Comparison of ENCODE assay signal across 13 cellular contexts in the genomic region with DNA sequence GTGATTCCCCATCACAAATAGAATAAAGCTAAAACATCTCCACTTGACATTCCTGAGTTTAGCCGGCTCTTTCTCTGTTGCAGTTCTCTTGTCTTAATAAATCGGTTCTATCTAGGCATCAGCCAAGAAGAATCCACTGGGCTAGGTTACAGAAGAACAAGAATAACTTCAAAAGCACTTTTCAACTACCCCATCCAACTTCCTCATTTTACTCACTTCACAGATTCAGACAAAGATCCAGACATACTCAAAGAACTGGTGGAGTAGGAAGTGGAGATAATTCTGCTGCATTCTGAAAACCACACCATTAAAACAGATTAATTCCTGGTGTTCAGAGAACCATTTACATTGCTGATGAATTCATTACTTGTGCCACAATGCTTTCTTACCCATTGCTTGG. TPM values are rescaled to one million over a fixed set of nuclear protein-coding genes. Genes with fewer than 3 reads are reported as not detected.
DNase-seq lines count a peak whose midpoint lies in the region; ATAC-seq and TF ChIP-seq lines count a peak whose summit lies in the region.
"Had no signal": no experiment of that assay in that cellular context is flagged by ENCODE, and none has a peak within 500 bp of the region (broad histone marks: within the 10 kb centered on the region; RNA-seq: fewer than 3 reads in every experiment).

No MANE protein-coding gene starts in this region.

- H3K27me3 ChIP-seq in DOHH2 (ENCODE audit: control insufficient read depth, low read length) = no peaks in the 10 kb centered on the region

- H3K4me1 Mint-ChIP-seq in activated CD8-positive, alpha-beta memory T cell treated with anti-CD3 and anti-CD28 coated beads, Interleukin-2, amount 10 ng/mL, durations not matched to agents 7 days and 5 days = peaks cover 13% of the 10 kb centered on the region

- TF ChIP-seq CTCF in DOHH2 (IDR thresholded peaks at IDR 0.05; ENCODE audit: low read depth, low read length, poor library complexity, severe bottlenecking) = no peak

- no peaks in the 10 kb centered on the region for H3K9me3 Mint-ChIP-seq in activated CD8-positive, alpha-beta memory T cell treated with anti-CD3 and anti-CD28 coated beads, Interleukin-2, amount 10 ng/mL, durations not matched to agents 7 days and 5 days (ENCODE audit: low read depth)
- H3K9me3 Mint-ChIP-seq: CD8-positive, alpha-beta T cell had no signal

- ATAC-seq in HG02870 (IDR thresholded peaks at IDR 0.05; ENCODE audit: unreplicated experiment) = peak; percentile 56
- ATAC-seq in GM21825 (IDR thresholded peaks at IDR 0.05; ENCODE audit: unreplicated experiment) = no peak
- no peak for ATAC-seq in activated CD8-positive, alpha-beta memory T cell treated with anti-CD3 and anti-CD28 coated beads, Interleukin-2, amount 10 ng/mL, durations not matched to agents 7 days and 5 days
- ATAC-seq: activated CD8-positive, alpha-beta T cell treated with anti-CD3 and anti-CD28 coated beads, Interleukin-2, amount 10 ng/mL, durations not matched to agents 7 days and 5 days; CD8-positive, alpha-beta T cell had no signal

- H3K36me3 Mint-ChIP-seq in activated CD8-positive, alpha-beta memory T cell treated with anti-CD3 and anti-CD28 coated beads, Interleukin-2, amount 10 ng/mL, durations not matched to agents 7 days and 5 days = peaks cover 2% of the 10 kb centered on the region
- H3K36me3 Mint-ChIP-seq: CD8-positive, alpha-beta T cell had no signal

- H3K9me3 ChIP-seq in DOHH2 (ENCODE audit: control insufficient read depth, insufficient read depth, low read length) = peaks cover 5% of the 10 kb centered on the region; the same call in 1 of the 2 replicates

- no peaks in the 10 kb centered on the region for H4K20me1 ChIP-seq in DOHH2 (ENCODE audit: control insufficient read depth, insufficient read depth, low read depth, low read length)

- no peaks in the 10 kb centered on the region for H3F3A ChIP-seq in DOHH2 (ENCODE audit: control insufficient read depth, insufficient read depth)

- no peaks in the 10 kb centered on the region for H3K79me2 ChIP-seq in DOHH2 (ENCODE audit: control insufficient read depth, low read length)

- H3K4me2 ChIP-seq in DOHH2 (ENCODE audit: low read length) = peak overlapping the region; percentile 51

- peak; percentile 13 for DNase-seq in RPMI8226
- DNase-seq in kidney glomerular epithelial cell (lab: John Stamatoyannopoulos, UW) = peak; percentile 55
- no peak for DNase-seq in DMS114 treated with DMSO at 0.1 percent for 48 hours (lab: John Stamatoyannopoulos, UW; ENCODE audit: unreplicated experiment)
- DNase-seq in activated CD8-positive, alpha-beta memory T cell treated with anti-CD3 and anti-CD28 coated beads, Interleukin-2, amount 50 U/mL, for 4 hours = no peak
- no peak for DNase-seq in activated CD8-positive, alpha-beta memory T cell treated with anti-CD3 and anti-CD28 coated beads, Interleukin-2, amount 10 ng/mL, durations not matched to agents 7 days and 5 days
- DNase-seq: activated CD8-positive, alpha-beta T cell treated with anti-CD3 and anti-CD28 coated beads, Interleukin-2, amount 10 ng/mL, durations not matched to agents 7 days and 5 days; CD8-positive, alpha-beta T cell; GOT3; SHP77 had no signal

- no peaks in the 10 kb centered on the region for H3K27me3 Mint-ChIP-seq in activated CD8-positive, alpha-beta memory T cell treated with anti-CD3 and anti-CD28 coated beads, Interleukin-2, amount 10 ng/mL, durations not matched to agents 7 days and 5 days

- CTCF ChIA-PET in activated CD8-positive, alpha-beta memory T cell treated with anti-CD3 and anti-CD28 coated beads, Interleukin-2, amount 10 ng/mL, durations not matched to agents 7 days and 5 days (lab: Charles Lee) = no interaction called here

- no peaks in the 10 kb centered on the region for H3K9me2 ChIP-seq in DOHH2 (replicated peaks; ENCODE audit: control insufficient read depth, low read length)

- H3K4me1 ChIP-seq in DOHH2 (ENCODE audit: control insufficient read depth, low read length) = peaks cover 29% of the 10 kb centered on the region

- no peak overlapping the region for H3K4me3 Mint-ChIP-seq in activated CD8-positive, alpha-beta memory T cell treated with anti-CD3 and anti-CD28 coated beads, Interleukin-2, amount 10 ng/mL, durations not matched to agents 7 days and 5 days
- H3K4me3 Mint-ChIP-seq: activated CD8-positive, alpha-beta T cell treated with anti-CD3 and anti-CD28 coated beads, Interleukin-2, amount 10 ng/mL, durations not matched to agents 7 days and 5 days; CD8-positive, alpha-beta T cell had no signal

- H3K36me3 ChIP-seq in DOHH2 (ENCODE audit: control insufficient read depth, low read length) = no peaks in the 10 kb centered on the region

- peak overlapping the region; percentile 19 for H3K4me3 ChIP-seq in DOHH2 (ENCODE audit: low read length)

- H3K27ac Mint-ChIP-seq in activated CD8-positive, alpha-beta memory T cell treated with anti-CD3 and anti-CD28 coated beads, Interleukin-2, amount 10 ng/mL, durations not matched to agents 7 days and 5 days = no peak overlapping the region
- H3K27ac Mint-ChIP-seq: activated CD8-positive, alpha-beta T cell treated with anti-CD3 and anti-CD28 coated beads, Interleukin-2, amount 10 ng/mL, durations not matched to agents 7 days and 5 days; CD8-positive, alpha-beta T cell had no signal

- H3K27ac ChIP-seq in DOHH2 (ENCODE audit: low read depth, low read length) = no peak overlapping the region

RNA-seq across cellular contexts. Expression of a gene that starts 9.6 kb away (rescaled TPM):
- total RNA-seq in activated CD8-positive, alpha-beta memory T cell treated with anti-CD3 and anti-CD28 coated beads, Interleukin-2, amount 10 ng/mL, durations not matched to agents 7 days and 5 days = under 1 TPM in 1 of 2 experiments, not detected in 1; 0.33 TPM
- total RNA-seq: activated CD8-positive, alpha-beta T cell treated with anti-CD3 and anti-CD28 coated beads, Interleukin-2, amount 10 ng/mL, durations not matched to agents 7 days and 5 days; endothelial cell of umbilical vein had no signal

RNA-seq across cellular contexts. Expression of a gene that starts 32.8 kb away (rescaled TPM):
- 10 to 100 TPM; 30.3 to 31.6 TPM for total RNA-seq in activated CD8-positive, alpha-beta memory T cell treated with anti-CD3 and anti-CD28 coated beads, Interleukin-2, amount 10 ng/mL, durations not matched to agents 7 days and 5 days

Comparison
In these comparisons a context has a peak if more than half of its experiments do, and no peak if none do; other contexts are left out.
1. DNase-seq: peak in RPMI8226 (single experiment) and kidney glomerular epithelial cell (single experiment); none in DMS114 treated with DMSO at 0.1 percent for 48 hours (single experiment), activated CD8-positive, alpha-beta memory T cell treated with anti-CD3 and anti-CD28 coated beads, Interleukin-2, amount 50 U/mL, for 4 hours (single experiment) and activated CD8-positive, alpha-beta memory T cell treated with anti-CD3 and anti-CD28 coated beads, Interleukin-2, amount 10 ng/mL, durations not matched to agents 7 days and 5 days (single experiment).